8 cellular contexts compared by ENCODE assay signal in the genomic region with DNA sequence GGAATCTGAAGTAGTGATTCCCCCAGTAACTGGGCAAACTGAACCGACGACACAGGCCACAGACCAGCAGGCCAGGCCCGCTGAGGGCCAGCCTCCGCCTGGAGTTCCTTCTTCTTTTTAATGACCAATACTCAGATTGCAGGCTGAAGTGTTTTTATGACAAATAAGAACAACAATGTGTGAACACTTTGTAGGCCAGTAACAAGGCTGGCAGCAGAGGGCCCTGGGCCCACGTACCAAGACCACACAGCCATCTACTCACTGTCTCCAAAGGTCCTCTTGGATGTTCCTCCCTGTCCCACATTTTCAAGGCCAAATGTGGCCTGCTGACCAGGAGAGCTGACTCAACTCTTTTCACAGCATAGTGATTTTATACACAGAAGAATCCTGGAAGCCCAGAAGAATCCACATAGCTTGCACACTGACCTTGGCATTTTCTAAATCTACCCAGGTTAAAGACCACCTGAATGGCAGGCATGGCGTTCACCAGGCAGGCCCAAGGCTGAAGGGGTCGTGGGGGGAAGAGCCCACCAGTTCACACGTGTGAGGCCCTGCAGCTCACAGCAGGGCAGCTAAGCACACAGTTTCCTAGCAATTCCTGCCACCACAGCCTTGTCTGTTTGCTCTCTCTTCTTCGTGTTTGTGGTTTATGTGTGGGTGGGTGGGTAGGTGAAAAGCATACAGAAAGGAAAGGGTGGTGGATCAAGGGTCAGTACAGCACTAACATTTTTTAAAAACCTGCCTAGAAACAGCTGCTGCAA. TPM values are rescaled to one million over a fixed set of nuclear protein-coding genes. Genes with fewer than 3 reads are reported as not detected.
DNase-seq lines count a peak whose midpoint lies in the region; ATAC-seq and TF ChIP-seq lines count a peak whose summit lies in the region.

No MANE protein-coding gene starts in this region.

- peaks cover 21 to 22% of the 10 kb centered on the region in 2 experiments for H3K4me1 ChIP-seq in neutrophil (ENCODE audit: control insufficient read depth in 1 of 2, insufficient read depth in 1 of 2, low read depth in 1 of 2, low read length in 1 of 2)

- DNase-seq in chondrocyte (ENCODE audit: low spot score) (no peak), SKM-1 treated with dmso at 0.1 percent for 144 hours (lab: John Stamatoyannopoulos, UW; ENCODE audit: unreplicated experiment) (no peak), HPDE6-E6E7 (ENCODE audit: extremely low spot score) (no peak)
- no peak for DNase-seq in activated CD8-positive, alpha-beta memory T cell treated with anti-CD3 and anti-CD28 coated beads for 24 hours

- TF ChIP-seq CTCF in chondrocyte (IDR thresholded peaks at IDR 0.05) (no peak), neutrophil (IDR thresholded peaks at IDR 0.05) (no peak)

- no peak overlapping the region for H3K4me3 Mint-ChIP-seq in chondrocyte (ENCODE audit: unreplicated experiment)

- no peaks in the 10 kb centered on the region for H3K27me3 Mint-ChIP-seq in chondrocyte (ENCODE audit: low read depth)

- no peaks in the 10 kb centered on the region for H3K9me3 Mint-ChIP-seq in chondrocyte (ENCODE audit: low read depth)

- peak overlapping the region; percentile 54 for H3K27ac ChIP-seq in neutrophil

- ATAC-seq in GM18858 (IDR thresholded peaks at IDR 0.05; ENCODE audit: unreplicated experiment), result peak; percentile 31
- ATAC-seq in HG03066 (IDR thresholded peaks at IDR 0.05; ENCODE audit: low read depth, unreplicated experiment), result peak; percentile 32
- ATAC-seq in GM21367 (IDR thresholded peaks at IDR 0.05; ENCODE audit: unreplicated experiment), result no peak

- H3K27ac Mint-ChIP-seq in chondrocyte (ENCODE audit: unreplicated experiment), result peak overlapping the region; percentile 88

- no peaks in the 10 kb centered on the region for H3K9me3 ChIP-seq in neutrophil

- no peaks in the 10 kb centered on the region for H3K36me3 ChIP-seq in neutrophil

- peaks cover under 1% of the 10 kb centered on the region for H3K36me3 Mint-ChIP-seq in chondrocyte (ENCODE audit: low read depth)

- H3K27me3 ChIP-seq in neutrophil, result no peaks in the 10 kb centered on the region

- peaks cover 62% of the 10 kb centered on the region for H3K4me1 Mint-ChIP-seq in chondrocyte (ENCODE audit: low read depth)

- no peak overlapping the region for H3K4me3 ChIP-seq in neutrophil (ENCODE audit: low read depth in 1 of 2, low read length in 1 of 2)

RNA-seq across cellular contexts. Expression of a gene that starts 13.3 kb away (rescaled TPM):
- total RNA-seq in chondrocyte, result 21.3 to 38.6 TPM (median 24.0 TPM) in 3 replicates
